In the genomic region with DNA sequence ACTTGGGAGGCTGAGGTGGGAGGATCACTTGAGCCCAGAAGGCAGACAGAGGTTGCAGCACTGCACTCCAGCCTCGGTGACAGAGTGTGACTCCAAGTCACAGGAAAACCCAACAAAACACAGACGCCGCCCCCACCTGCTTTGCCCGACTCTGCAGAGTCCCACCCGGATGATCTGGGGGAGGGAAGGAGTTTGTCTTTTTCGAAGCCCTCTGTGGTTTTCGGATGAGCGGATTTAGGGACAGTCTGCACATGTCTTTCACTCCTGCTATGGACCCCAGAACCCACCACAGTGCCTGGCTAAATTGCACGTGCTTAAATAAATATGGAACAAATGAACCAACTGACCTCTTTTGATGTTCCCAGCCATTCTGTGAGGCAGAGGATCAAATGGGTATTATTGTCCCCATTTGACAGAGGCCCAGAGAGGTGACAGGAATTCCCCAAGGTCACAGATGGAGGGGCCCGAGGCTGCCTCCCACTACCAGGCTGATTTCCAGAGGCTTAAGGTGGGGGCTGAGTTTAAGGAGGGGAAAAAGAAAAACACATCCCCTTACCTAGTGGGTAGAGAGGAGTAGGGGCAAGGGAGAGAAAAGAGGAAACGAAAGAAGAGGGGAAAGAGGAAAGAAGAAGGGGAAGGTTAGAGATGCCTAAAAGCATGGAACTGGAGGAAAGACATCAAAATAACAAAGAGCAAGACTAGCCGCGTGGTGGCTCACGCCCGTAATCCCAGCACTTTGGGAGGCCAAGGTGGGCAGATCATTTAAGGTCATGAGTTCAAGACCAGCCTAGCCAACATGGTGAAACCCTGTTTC, we compare ENCODE assay signal across 1 cellular context.
TF ChIP-seq lines count a peak whose summit lies in the region.

No MANE protein-coding gene starts in this region.

TF ChIP-seq in GM12878, 131 proteins besides CTCF, POLR2A, EP300 and RAD21 (continued from another document):
- TF ChIP-seq, protein P1, sequence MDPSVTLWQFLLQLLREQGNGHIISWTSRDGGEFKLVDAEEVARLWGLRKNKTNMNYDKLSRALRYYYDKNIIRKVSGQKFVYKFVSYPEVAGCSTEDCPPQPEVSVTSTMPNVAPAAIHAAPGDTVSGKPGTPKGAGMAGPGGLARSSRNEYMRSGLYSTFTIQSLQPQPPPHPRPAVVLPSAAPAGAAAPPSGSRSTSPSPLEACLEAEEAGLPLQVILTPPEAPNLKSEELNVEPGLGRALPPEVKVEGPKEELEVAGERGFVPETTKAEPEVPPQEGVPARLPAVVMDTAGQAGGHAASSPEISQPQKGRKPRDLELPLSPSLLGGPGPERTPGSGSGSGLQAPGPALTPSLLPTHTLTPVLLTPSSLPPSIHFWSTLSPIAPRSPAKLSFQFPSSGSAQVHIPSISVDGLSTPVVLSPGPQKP (IDR thresholded peaks at IDR 0.05; ENCODE audit: low read depth, low read length): no peak
- no peak for TF ChIP-seq PML (IDR thresholded peaks at IDR 0.05; ENCODE audit: low read length)
- peak; percentile 83 to 85 for TF ChIP-seq IKZF2 (IDR thresholded peaks at IDR 0.05)
- 0 out of 2 replicates have a peak, but pooled peaks have one; percentile 44 for TF ChIP-seq DPF2 (IDR thresholded peaks at IDR 0.05)
- TF ChIP-seq STAT1 (conservative IDR thresholded peaks at IDR 0.05): no peak
- TF ChIP-seq, protein P2, sequence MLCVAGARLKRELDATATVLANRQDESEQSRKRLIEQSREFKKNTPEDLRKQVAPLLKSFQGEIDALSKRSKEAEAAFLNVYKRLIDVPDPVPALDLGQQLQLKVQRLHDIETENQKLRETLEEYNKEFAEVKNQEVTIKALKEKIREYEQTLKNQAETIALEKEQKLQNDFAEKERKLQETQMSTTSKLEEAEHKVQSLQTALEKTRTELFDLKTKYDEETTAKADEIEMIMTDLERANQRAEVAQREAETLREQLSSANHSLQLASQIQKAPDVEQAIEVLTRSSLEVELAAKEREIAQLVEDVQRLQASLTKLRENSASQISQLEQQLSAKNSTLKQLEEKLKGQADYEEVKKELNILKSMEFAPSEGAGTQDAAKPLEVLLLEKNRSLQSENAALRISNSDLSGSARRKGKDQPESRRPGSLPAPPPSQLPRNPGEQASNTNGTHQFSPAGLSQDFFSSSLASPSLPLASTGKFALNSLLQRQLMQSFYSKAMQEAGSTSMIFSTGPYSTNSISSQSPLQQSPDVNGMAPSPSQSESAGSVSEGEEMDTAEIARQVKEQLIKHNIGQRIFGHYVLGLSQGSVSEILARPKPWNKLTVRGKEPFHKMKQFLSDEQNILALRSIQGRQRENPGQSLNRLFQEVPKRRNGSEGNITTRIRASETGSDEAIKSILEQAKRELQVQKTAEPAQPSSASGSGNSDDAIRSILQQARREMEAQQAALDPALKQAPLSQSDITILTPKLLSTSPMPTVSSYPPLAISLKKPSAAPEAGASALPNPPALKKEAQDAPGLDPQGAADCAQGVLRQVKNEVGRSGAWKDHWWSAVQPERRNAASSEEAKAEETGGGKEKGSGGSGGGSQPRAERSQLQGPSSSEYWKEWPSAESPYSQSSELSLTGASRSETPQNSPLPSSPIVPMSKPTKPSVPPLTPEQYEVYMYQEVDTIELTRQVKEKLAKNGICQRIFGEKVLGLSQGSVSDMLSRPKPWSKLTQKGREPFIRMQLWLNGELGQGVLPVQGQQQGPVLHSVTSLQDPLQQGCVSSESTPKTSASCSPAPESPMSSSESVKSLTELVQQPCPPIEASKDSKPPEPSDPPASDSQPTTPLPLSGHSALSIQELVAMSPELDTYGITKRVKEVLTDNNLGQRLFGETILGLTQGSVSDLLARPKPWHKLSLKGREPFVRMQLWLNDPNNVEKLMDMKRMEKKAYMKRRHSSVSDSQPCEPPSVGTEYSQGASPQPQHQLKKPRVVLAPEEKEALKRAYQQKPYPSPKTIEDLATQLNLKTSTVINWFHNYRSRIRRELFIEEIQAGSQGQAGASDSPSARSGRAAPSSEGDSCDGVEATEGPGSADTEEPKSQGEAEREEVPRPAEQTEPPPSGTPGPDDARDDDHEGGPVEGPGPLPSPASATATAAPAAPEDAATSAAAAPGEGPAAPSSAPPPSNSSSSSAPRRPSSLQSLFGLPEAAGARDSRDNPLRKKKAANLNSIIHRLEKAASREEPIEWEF (IDR thresholded peaks at IDR 0.05; ENCODE audit: insufficient replicate concordance, low read depth, low read length): no peak
- no peak for TF ChIP-seq KDM1A (IDR thresholded peaks at IDR 0.05; ENCODE audit: borderline replicate concordance)
- TF ChIP-seq SUPT20H (IDR thresholded peaks at IDR 0.05; ENCODE audit: borderline replicate concordance, control insufficient read depth, low read depth, low read length): no peak
- TF ChIP-seq, protein P3, sequence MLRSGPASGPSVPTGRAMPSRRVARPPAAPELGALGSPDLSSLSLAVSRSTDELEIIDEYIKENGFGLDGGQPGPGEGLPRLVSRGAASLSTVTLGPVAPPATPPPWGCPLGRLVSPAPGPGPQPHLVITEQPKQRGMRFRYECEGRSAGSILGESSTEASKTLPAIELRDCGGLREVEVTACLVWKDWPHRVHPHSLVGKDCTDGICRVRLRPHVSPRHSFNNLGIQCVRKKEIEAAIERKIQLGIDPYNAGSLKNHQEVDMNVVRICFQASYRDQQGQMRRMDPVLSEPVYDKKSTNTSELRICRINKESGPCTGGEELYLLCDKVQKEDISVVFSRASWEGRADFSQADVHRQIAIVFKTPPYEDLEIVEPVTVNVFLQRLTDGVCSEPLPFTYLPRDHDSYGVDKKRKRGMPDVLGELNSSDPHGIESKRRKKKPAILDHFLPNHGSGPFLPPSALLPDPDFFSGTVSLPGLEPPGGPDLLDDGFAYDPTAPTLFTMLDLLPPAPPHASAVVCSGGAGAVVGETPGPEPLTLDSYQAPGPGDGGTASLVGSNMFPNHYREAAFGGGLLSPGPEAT (IDR thresholded peaks at IDR 0.05; ENCODE audit: low read depth): peak; percentile 58; the same call in 1 of the 2 replicates
- TF ChIP-seq MTA2 (IDR thresholded peaks at IDR 0.05; ENCODE audit: low read depth): 0 out of 2 replicates have a peak, but pooled peaks have one; percentile 24
- no peak for TF ChIP-seq MXI1 (IDR thresholded peaks at IDR 0.05; ENCODE audit: low read depth, low read length)
- peak; percentile 30; the same call in 1 of the 2 replicates for TF ChIP-seq EED (IDR thresholded peaks at IDR 0.05; ENCODE audit: low read depth)
- no peak for TF ChIP-seq ETV6 (conservative IDR thresholded peaks at IDR 0.05 in 1 of 2, IDR thresholded peaks at IDR 0.05 in 1 of 2; ENCODE audit: borderline replicate concordance in 1 of 2, low read depth in 1 of 2)
- TF ChIP-seq, protein P4, sequence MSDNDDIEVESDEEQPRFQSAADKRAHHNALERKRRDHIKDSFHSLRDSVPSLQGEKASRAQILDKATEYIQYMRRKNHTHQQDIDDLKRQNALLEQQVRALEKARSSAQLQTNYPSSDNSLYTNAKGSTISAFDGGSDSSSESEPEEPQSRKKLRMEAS (IDR thresholded peaks at IDR 0.05; ENCODE audit: low read depth, low read length): no peak
- no peak for TF ChIP-seq ZBED1 (IDR thresholded peaks at IDR 0.05; ENCODE audit: borderline replicate concordance)
- TF ChIP-seq, protein P5, sequence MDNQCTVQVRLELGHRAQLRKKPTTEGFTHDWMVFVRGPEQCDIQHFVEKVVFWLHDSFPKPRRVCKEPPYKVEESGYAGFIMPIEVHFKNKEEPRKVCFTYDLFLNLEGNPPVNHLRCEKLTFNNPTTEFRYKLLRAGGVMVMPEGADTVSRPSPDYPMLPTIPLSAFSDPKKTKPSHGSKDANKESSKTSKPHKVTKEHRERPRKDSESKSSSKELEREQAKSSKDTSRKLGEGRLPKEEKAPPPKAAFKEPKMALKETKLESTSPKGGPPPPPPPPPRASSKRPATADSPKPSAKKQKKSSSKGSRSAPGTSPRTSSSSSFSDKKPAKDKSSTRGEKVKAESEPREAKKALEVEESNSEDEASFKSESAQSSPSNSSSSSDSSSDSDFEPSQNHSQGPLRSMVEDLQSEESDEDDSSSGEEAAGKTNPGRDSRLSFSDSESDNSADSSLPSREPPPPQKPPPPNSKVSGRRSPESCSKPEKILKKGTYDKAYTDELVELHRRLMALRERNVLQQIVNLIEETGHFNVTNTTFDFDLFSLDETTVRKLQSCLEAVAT (IDR thresholded peaks at IDR 0.05): no peak
- TF ChIP-seq, protein P6, sequence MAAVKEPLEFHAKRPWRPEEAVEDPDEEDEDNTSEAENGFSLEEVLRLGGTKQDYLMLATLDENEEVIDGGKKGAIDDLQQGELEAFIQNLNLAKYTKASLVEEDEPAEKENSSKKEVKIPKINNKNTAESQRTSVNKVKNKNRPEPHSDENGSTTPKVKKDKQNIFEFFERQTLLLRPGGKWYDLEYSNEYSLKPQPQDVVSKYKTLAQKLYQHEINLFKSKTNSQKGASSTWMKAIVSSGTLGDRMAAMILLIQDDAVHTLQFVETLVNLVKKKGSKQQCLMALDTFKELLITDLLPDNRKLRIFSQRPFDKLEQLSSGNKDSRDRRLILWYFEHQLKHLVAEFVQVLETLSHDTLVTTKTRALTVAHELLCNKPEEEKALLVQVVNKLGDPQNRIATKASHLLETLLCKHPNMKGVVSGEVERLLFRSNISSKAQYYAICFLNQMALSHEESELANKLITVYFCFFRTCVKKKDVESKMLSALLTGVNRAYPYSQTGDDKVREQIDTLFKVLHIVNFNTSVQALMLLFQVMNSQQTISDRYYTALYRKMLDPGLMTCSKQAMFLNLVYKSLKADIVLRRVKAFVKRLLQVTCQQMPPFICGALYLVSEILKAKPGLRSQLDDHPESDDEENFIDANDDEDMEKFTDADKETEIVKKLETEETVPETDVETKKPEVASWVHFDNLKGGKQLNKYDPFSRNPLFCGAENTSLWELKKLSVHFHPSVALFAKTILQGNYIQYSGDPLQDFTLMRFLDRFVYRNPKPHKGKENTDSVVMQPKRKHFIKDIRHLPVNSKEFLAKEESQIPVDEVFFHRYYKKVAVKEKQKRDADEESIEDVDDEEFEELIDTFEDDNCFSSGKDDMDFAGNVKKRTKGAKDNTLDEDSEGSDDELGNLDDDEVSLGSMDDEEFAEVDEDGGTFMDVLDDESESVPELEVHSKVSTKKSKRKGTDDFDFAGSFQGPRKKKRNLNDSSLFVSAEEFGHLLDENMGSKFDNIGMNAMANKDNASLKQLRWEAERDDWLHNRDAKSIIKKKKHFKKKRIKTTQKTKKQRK (IDR thresholded peaks at IDR 0.05; ENCODE audit: low read depth, low read length): no peak
- TF ChIP-seq TARDBP (IDR thresholded peaks at IDR 0.05; ENCODE audit: borderline replicate concordance): no peak
- TF ChIP-seq, protein P7, sequence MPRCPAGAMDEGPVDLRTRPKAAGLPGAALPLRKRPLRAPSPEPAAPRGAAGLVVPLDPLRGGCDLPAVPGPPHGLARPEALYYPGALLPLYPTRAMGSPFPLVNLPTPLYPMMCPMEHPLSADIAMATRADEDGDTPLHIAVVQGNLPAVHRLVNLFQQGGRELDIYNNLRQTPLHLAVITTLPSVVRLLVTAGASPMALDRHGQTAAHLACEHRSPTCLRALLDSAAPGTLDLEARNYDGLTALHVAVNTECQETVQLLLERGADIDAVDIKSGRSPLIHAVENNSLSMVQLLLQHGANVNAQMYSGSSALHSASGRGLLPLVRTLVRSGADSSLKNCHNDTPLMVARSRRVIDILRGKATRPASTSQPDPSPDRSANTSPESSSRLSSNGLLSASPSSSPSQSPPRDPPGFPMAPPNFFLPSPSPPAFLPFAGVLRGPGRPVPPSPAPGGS (IDR thresholded peaks at IDR 0.05; ENCODE audit: borderline replicate concordance, insufficient read depth, low read depth, low read length, poor library complexity, severe bottlenecking): no peak
- TF ChIP-seq, protein P8, sequence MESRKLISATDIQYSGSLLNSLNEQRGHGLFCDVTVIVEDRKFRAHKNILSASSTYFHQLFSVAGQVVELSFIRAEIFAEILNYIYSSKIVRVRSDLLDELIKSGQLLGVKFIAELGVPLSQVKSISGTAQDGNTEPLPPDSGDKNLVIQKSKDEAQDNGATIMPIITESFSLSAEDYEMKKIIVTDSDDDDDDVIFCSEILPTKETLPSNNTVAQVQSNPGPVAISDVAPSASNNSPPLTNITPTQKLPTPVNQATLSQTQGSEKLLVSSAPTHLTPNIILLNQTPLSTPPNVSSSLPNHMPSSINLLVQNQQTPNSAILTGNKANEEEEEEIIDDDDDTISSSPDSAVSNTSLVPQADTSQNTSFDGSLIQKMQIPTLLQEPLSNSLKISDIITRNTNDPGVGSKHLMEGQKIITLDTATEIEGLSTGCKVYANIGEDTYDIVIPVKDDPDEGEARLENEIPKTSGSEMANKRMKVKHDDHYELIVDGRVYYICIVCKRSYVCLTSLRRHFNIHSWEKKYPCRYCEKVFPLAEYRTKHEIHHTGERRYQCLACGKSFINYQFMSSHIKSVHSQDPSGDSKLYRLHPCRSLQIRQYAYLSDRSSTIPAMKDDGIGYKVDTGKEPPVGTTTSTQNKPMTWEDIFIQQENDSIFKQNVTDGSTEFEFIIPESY (IDR thresholded peaks at IDR 0.05): no peak
- TF ChIP-seq, protein P9, sequence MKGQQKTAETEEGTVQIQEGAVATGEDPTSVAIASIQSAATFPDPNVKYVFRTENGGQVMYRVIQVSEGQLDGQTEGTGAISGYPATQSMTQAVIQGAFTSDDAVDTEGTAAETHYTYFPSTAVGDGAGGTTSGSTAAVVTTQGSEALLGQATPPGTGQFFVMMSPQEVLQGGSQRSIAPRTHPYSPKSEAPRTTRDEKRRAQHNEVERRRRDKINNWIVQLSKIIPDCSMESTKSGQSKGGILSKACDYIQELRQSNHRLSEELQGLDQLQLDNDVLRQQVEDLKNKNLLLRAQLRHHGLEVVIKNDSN (IDR thresholded peaks at IDR 0.05; ENCODE audit: borderline replicate concordance, extremely low read length, insufficient read depth, low read depth, low read length): no peak
- 0 out of 2 replicates have a peak, but pooled peaks have one; percentile 66 for TF ChIP-seq IKZF1 (conservative IDR thresholded peaks at IDR 0.05)
- no peak for TF ChIP-seq JUNB (IDR thresholded peaks at IDR 0.05)
- no peak for TF ChIP-seq HCFC1 (IDR thresholded peaks at IDR 0.05; ENCODE audit: low read length)
- TF ChIP-seq SPI1 (IDR thresholded peaks at IDR 0.05; ENCODE audit: borderline replicate concordance, insufficient read depth, low read depth, low read length): peak; percentile 67; the same call in 1 of the 2 replicates
- no peak for TF ChIP-seq POLR2AphosphoS5 (IDR thresholded peaks at IDR 0.05; ENCODE audit: low read length)
- TF ChIP-seq POU2F2 (IDR thresholded peaks at IDR 0.05; ENCODE audit: borderline replicate concordance, low read depth, low read length): no peak
